3 cellular contexts compared by ENCODE assay signal in genomic region chr6:20202699-20203302, GRCh38.
TF ChIP-seq lines count a peak whose summit lies in the region.

No MANE protein-coding gene starts in this region.

TF ChIP-seq in liver, 16 proteins besides CTCF, POLR2A, EP300 and RAD21:
- no peak for TF ChIP-seq JUND (IDR thresholded peaks at IDR 0.05)
- no peak for TF ChIP-seq TAF1 (conservative IDR thresholded peaks at IDR 0.05)
- TF ChIP-seq HNF4A (conservative IDR thresholded peaks at IDR 0.05): no peak
- no peak for TF ChIP-seq HNF4G (IDR thresholded peaks at IDR 0.05)
- TF ChIP-seq SP1 (IDR thresholded peaks at IDR 0.05): no peak

TF ChIP-seq in HepG2, 621 proteins besides CTCF, POLR2A, EP300 and RAD21:
- TF ChIP-seq MAFG (CRISPR knock-in tag; IDR thresholded peaks at IDR 0.05) (no peak), ZNF644 (CRISPR knock-in tag; IDR thresholded peaks at IDR 0.05; ENCODE audit: low read depth) (no peak), ZBTB7A (CRISPR knock-in tag; IDR thresholded peaks at IDR 0.05) (no peak), KDM1A (CRISPR knock-in tag; IDR thresholded peaks at IDR 0.05) (no peak), ISL2 (CRISPR knock-in tag; IDR thresholded peaks at IDR 0.05) (no peak), ZFYVE20 (CRISPR knock-in tag; IDR thresholded peaks at IDR 0.05; ENCODE audit: borderline replicate concordance, low read depth) (no peak), PTBP1 (IDR thresholded peaks at IDR 0.05; ENCODE audit: low read depth, low read length, poor library complexity, severe bottlenecking) (no peak)

TF ChIP-seq in SK-N-SH, 30 proteins besides CTCF, POLR2A, EP300 and RAD21:
- TF ChIP-seq FOXJ3 (CRISPR knock-in tag; IDR thresholded peaks at IDR 0.05) (no peak), IRF3 (IDR thresholded peaks at IDR 0.05; ENCODE audit: low read depth, low read length) (no peak), TCF12 (IDR thresholded peaks at IDR 0.05) (no peak), RXRA (IDR thresholded peaks at IDR 0.05; ENCODE audit: borderline replicate concordance, low read depth) (no peak), TEAD4 (IDR thresholded peaks at IDR 0.05; ENCODE audit: borderline replicate concordance, insufficient read depth) (no peak), USF1 (IDR thresholded peaks at IDR 0.05; ENCODE audit: borderline replicate concordance, low read depth) (no peak), FOSL2 (IDR thresholded peaks at IDR 0.05; ENCODE audit: borderline replicate concordance, low read depth) (no peak), SMC3 (IDR thresholded peaks at IDR 0.05; ENCODE audit: low read depth, low read length) (no peak), ZBTB33 (IDR thresholded peaks at IDR 0.05; ENCODE audit: borderline replicate concordance, low read depth) (no peak), MEF2A (IDR thresholded peaks at IDR 0.05; ENCODE audit: borderline replicate concordance, low read depth) (no peak), GABPA (IDR thresholded peaks at IDR 0.05; ENCODE audit: low read depth) (no peak), JUND (IDR thresholded peaks at IDR 0.05) (no peak), GATA2 (CRISPR knock-in tag; IDR thresholded peaks at IDR 0.05) (no peak), NFIC (IDR thresholded peaks at IDR 0.05; ENCODE audit: borderline replicate concordance) (no peak)
- TF ChIP-seq, protein P1, sequence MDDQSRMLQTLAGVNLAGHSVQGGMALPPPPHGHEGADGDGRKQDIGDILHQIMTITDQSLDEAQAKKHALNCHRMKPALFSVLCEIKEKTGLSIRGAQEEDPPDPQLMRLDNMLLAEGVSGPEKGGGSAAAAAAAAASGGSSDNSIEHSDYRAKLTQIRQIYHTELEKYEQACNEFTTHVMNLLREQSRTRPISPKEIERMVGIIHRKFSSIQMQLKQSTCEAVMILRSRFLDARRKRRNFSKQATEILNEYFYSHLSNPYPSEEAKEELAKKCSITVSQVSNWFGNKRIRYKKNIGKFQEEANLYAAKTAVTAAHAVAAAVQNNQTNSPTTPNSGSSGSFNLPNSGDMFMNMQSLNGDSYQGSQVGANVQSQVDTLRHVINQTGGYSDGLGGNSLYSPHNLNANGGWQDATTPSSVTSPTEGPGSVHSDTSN (IDR thresholded peaks at IDR 0.05): no peak
